Comparison of ENCODE assay signal across 18 cellular contexts in the genomic region with DNA sequence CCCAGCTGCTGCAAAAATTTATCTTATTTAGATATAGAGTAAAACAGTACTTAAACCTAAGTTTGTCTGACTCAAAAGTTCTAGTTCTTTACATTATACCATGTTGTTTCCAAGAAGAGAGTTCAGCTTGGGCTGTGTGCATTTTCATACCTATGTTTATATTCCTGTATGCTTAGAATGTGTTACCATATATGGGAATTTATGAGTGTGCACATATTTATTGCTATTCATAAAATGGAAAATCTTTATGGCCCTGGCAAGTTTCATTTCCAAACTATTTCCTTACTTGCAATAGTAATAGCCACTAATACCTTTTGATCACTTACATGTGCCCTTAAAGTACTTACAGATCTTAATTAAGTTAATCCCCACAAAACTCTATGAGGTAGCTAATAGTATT. TPM values are rescaled to one million over a fixed set of nuclear protein-coding genes. Genes with fewer than 3 reads are reported as not detected.
"Had no signal": no experiment of that assay in that cellular context is flagged by ENCODE, and none has a peak within 500 bp of the region (broad histone marks: within the 10 kb centered on the region; RNA-seq: fewer than 3 reads in every experiment).

No MANE protein-coding gene starts in this region.

- FAIRE-seq: endometrium, frontal cortex had no signal

- H3K36me3 Mint-ChIP-seq: activated naive CD8-positive, alpha-beta T cell; immature natural killer cell; memory B cell; natural killer cell treated with Interleukin-12 subunit alpha and Interleukin-12 subunit beta and Interleukin-15 and Interleukin-18, amount 100 ng/mL, for 72 hours had no signal

- H3K36me3 ChIP-seq: right atrium auricular region, WERI-Rb-1 had no signal

- H3K4me1 ChIP-seq: right atrium auricular region had no signal

- H3K27ac Mint-ChIP-seq: activated naive CD8-positive, alpha-beta T cell; immature natural killer cell; memory B cell; natural killer cell treated with Interleukin-12 subunit alpha and Interleukin-12 subunit beta and Interleukin-15 and Interleukin-18, amount 100 ng/mL, for 72 hours; progenitor cell of endocrine pancreas; stimulated activated naive CD8-positive, alpha-beta T cell treated with anti-CD3 and anti-CD28 coated beads, Interleukin-15, amount 100 ng/mL, for 72 hours had no signal

- H3K27me3 ChIP-seq: right atrium auricular region had no signal

- H3K27ac ChIP-seq: right atrium auricular region, SK-N-MC, WERI-Rb-1 had no signal

- H3K4me3 Mint-ChIP-seq: activated naive CD8-positive, alpha-beta T cell; immature natural killer cell; memory B cell; natural killer cell treated with Interleukin-12 subunit alpha and Interleukin-12 subunit beta and Interleukin-15 and Interleukin-18, amount 100 ng/mL, for 72 hours; stimulated activated naive CD8-positive, alpha-beta T cell treated with anti-CD3 and anti-CD28 coated beads, Interleukin-15, amount 100 ng/mL, for 72 hours had no signal

- H3K9me3 Mint-ChIP-seq: immature natural killer cell; memory B cell; natural killer cell treated with Interleukin-12 subunit alpha and Interleukin-12 subunit beta and Interleukin-15 and Interleukin-18, amount 100 ng/mL, for 72 hours; stimulated activated naive CD8-positive, alpha-beta T cell treated with anti-CD3 and anti-CD28 coated beads, Interleukin-15, amount 100 ng/mL, for 72 hours had no signal

- H3K4me1 Mint-ChIP-seq: immature natural killer cell; memory B cell; stimulated activated naive CD8-positive, alpha-beta T cell treated with anti-CD3 and anti-CD28 coated beads, Interleukin-15, amount 100 ng/mL, for 72 hours had no signal

- ATAC-seq: natural killer cell treated with Interleukin-12 subunit alpha and Interleukin-12 subunit beta and Interleukin-15 and Interleukin-18, amount 100 ng/mL, for 72 hours; stimulated activated naive CD8-positive, alpha-beta T cell treated with anti-CD3 and anti-CD28 coated beads, Interleukin-15, amount 100 ng/mL, for 72 hours had no signal

- DNase-seq: activated CD4-positive, alpha-beta T cell treated with anti-CD3 and anti-CD28 coated beads, Interleukin-2, amount 50 U/mL, for 48 hours; activated gamma-delta T cell treated with Interleukin-2 at 50 U/mL for 16 hours; caudate nucleus; erythroblast; head of caudate nucleus; immature natural killer cell; kidney glomerular epithelial cell; stimulated activated naive CD8-positive, alpha-beta T cell treated with anti-CD3 and anti-CD28 coated beads, Interleukin-15, amount 100 ng/mL, for 72 hours; WERI-Rb-1 had no signal

- H3K27me3 Mint-ChIP-seq: activated naive CD8-positive, alpha-beta T cell; progenitor cell of endocrine pancreas; stimulated activated naive CD8-positive, alpha-beta T cell treated with anti-CD3 and anti-CD28 coated beads, Interleukin-15, amount 100 ng/mL, for 72 hours had no signal

- H3K4me3 ChIP-seq: right atrium auricular region, SK-N-MC had no signal

- H3K9me3 ChIP-seq: right atrium auricular region had no signal

RNA-seq across cellular contexts. Expression of a gene that starts 2.6 kb away (rescaled TPM):
- total RNA-seq: natural killer cell treated with Interleukin-12 subunit alpha and Interleukin-12 subunit beta and Interleukin-15 and Interleukin-18, amount 100 ng/mL, for 72 hours; T-helper 2 cell treated with Interferon-gamma antibody and Interleukin-4, amounts not matched to agents 100 ng/mL and 5 ng/mL, for 36 hours had no signal
- polyA plus RNA-seq: immature natural killer cell had no signal
